9 cellular contexts compared by ENCODE assay signal in genomic region chr20:29689411-29690225, GRCh38.
DNase-seq lines count a peak whose midpoint lies in the region; ATAC-seq and TF ChIP-seq lines count a peak whose summit lies in the region.
"Had no signal": no experiment of that assay in that cellular context is flagged by ENCODE, and none has a peak within 500 bp of the region (broad histone marks: within the 10 kb centered on the region; RNA-seq: fewer than 3 reads in every experiment).

No MANE protein-coding gene starts in this region.

- no peaks in the 10 kb centered on the region for H3K4me1 Mint-ChIP-seq in MCF 10A (ENCODE audit: insufficient read depth, unreplicated experiment)
- H3K4me1 Mint-ChIP-seq in stimulated activated memory B cell treated with anti-CD40 and anti-IgM and Interleukin-4, amounts not matched to agents 10 μg/mL and 1 μg/mL and 100 μg/mL, for 72 hours: no peaks in the 10 kb centered on the region

- H3K9ac ChIP-seq in PC-3 (ENCODE audit: low read length): no peak overlapping the region

- CTCF ChIA-PET in MCF 10A (lab: Yijun Ruan, JAX) (interaction anchor here (0.6 kb wide), 1 partner anchor 1566 kb away, joined by 3 read pairs; no protein-coding TSS in a partner anchor), PC-3 (lab: Charles Lee) (no interaction called here)

- intact Hi-C loops in MCF 10A (cut with micrococcal nuclease): no loop called here
- intact Hi-C loops in PC-3 (cut with micrococcal nuclease): no loop called here

- ATAC-seq in PC-3 (no peak), HG03025 (IDR thresholded peaks at IDR 0.05; ENCODE audit: low FRiP score, unreplicated experiment) (no peak), HG02798 (IDR thresholded peaks at IDR 0.05; ENCODE audit: poor library complexity, unreplicated experiment) (no peak), GM19452 (IDR thresholded peaks at IDR 0.05; ENCODE audit: unreplicated experiment) (no peak)
- ATAC-seq in stimulated activated memory B cell treated with anti-CD40 and anti-IgM and Interleukin-4, amounts not matched to agents 10 μg/mL and 1 μg/mL and 100 μg/mL, for 72 hours: peak; percentile 87

- DNase-seq in T47D (ENCODE audit: low read depth in 1 of 2, low spot score in 1 of 2) (peak; percentile 64 to 81), MCF 10A (ENCODE audit: unreplicated experiment) (no peak), PC-3 (peak; percentile 9), fibroblast of mammary gland (ENCODE audit: low read depth) (peak; percentile 1)

- H4K20me1 ChIP-seq in PC-3 (ENCODE audit: low read length): no peaks in the 10 kb centered on the region

- no peaks in the 10 kb centered on the region for H3K27me3 Mint-ChIP-seq in MCF 10A (ENCODE audit: insufficient read depth, unreplicated experiment)
- no peaks in the 10 kb centered on the region for H3K27me3 Mint-ChIP-seq in stimulated activated memory B cell treated with anti-CD40 and anti-IgM and Interleukin-4, amounts not matched to agents 10 μg/mL and 1 μg/mL and 100 μg/mL, for 72 hours

- H3K27ac ChIP-seq in PC-3 (ENCODE audit: low read length): no peak overlapping the region

- no peaks in the 10 kb centered on the region for H3K9me2 ChIP-seq in PC-3 (replicated peaks; ENCODE audit: low read length)

- no TSS peak for BruUV-seq in MCF 10A (replicated peaks; lab: Mats Ljungman, UMichigan)
- BruUV-seq in PC-3 (replicated peaks; lab: Mats Ljungman, UMichigan): no TSS peak

- H3F3A ChIP-seq in PC-3 (ENCODE audit: low read length, unreplicated experiment): no peaks in the 10 kb centered on the region

- H3K4me3 ChIP-seq in PC-3 (ENCODE audit: low read length): no peak overlapping the region
- H3K4me3 ChIP-seq in fibroblast of mammary gland (ENCODE audit: control insufficient read depth, low read depth, low read length): no peak overlapping the region

- H3K4me1 ChIP-seq in PC-3 (ENCODE audit: insufficient read depth, low read length): no peaks in the 10 kb centered on the region

- H3K36me3 ChIP-seq in PC-3 (ENCODE audit: low read depth, low read length): no peaks in the 10 kb centered on the region

- POLR2A ChIA-PET in MCF 10A (lab: Yijun Ruan, JAX): no interaction called here
- POLR2A ChIA-PET in PC-3 (lab: Charles Lee; ENCODE audit: unreplicated experiment): no interaction called here

- TF ChIP-seq CTCF in MCF 10A (IDR thresholded peaks at IDR 0.05; ENCODE audit: unreplicated experiment): no peak
- TF ChIP-seq CTCF in PC-3 (conservative IDR thresholded peaks at IDR 0.05; ENCODE audit: low read depth, low read length): no peak
- TF ChIP-seq CTCF in fibroblast of mammary gland (conservative IDR thresholded peaks at IDR 0.05; ENCODE audit: control insufficient read depth, insufficient read depth, low read depth, low read length): no peak

- no peaks in the 10 kb centered on the region for H3K27me3 ChIP-seq in PC-3 (ENCODE audit: low read length)

- H3K4me2 ChIP-seq in PC-3 (ENCODE audit: low read length): peak overlapping the region; percentile 34; the same call in 1 of the 2 replicates

- no peaks in the 10 kb centered on the region for H3K36me3 Mint-ChIP-seq in MCF 10A (ENCODE audit: insufficient read depth, unreplicated experiment)
- H3K36me3 Mint-ChIP-seq in stimulated activated memory B cell treated with anti-CD40 and anti-IgM and Interleukin-4, amounts not matched to agents 10 μg/mL and 1 μg/mL and 100 μg/mL, for 72 hours: no peaks in the 10 kb centered on the region

- H3K4me3 Mint-ChIP-seq in MCF 10A (ENCODE audit: unreplicated experiment): no peak overlapping the region
- peak overlapping the region; percentile 65 for H3K4me3 Mint-ChIP-seq in stimulated activated memory B cell treated with anti-CD40 and anti-IgM and Interleukin-4, amounts not matched to agents 10 μg/mL and 1 μg/mL and 100 μg/mL, for 72 hours
- H3K4me3 Mint-ChIP-seq: T-helper 2 cell treated with Interferon-gamma antibody and Interleukin-4, amounts not matched to agents 5 μg/mL and 100 μg/mL, for 36 hours had no signal

- in situ Hi-C loops in T47D (cut with HindIII; ENCODE audit: low pct_unique_long_range_greater_than_20kb, low sequenced_read_pairs): no loop called here

- H2AFZ ChIP-seq in PC-3 (ENCODE audit: low read length): peak overlapping the region; percentile 26; the same call in 1 of the 2 replicates

- peaks cover 3% of the 10 kb centered on the region; the same call in 1 of the 2 replicates for H3K9me3 ChIP-seq in PC-3 (ENCODE audit: low read length)

- no peak overlapping the region for H3K27ac Mint-ChIP-seq in MCF 10A (ENCODE audit: low read depth, unreplicated experiment)
- peak overlapping the region; percentile 46 for H3K27ac Mint-ChIP-seq in stimulated activated memory B cell treated with anti-CD40 and anti-IgM and Interleukin-4, amounts not matched to agents 10 μg/mL and 1 μg/mL and 100 μg/mL, for 72 hours
- H3K27ac Mint-ChIP-seq: T-helper 2 cell treated with Interferon-gamma antibody and Interleukin-4, amounts not matched to agents 5 μg/mL and 100 μg/mL, for 36 hours had no signal

- H3K79me2 ChIP-seq in PC-3 (ENCODE audit: low read length): no peaks in the 10 kb centered on the region

- H3K9me3 Mint-ChIP-seq in MCF 10A (ENCODE audit: unreplicated experiment): peaks cover 20% of the 10 kb centered on the region
- peaks cover 4% of the 10 kb centered on the region for H3K9me3 Mint-ChIP-seq in stimulated activated memory B cell treated with anti-CD40 and anti-IgM and Interleukin-4, amounts not matched to agents 10 μg/mL and 1 μg/mL and 100 μg/mL, for 72 hours
